12 cellular contexts compared by ENCODE assay signal in the genomic region with DNA sequence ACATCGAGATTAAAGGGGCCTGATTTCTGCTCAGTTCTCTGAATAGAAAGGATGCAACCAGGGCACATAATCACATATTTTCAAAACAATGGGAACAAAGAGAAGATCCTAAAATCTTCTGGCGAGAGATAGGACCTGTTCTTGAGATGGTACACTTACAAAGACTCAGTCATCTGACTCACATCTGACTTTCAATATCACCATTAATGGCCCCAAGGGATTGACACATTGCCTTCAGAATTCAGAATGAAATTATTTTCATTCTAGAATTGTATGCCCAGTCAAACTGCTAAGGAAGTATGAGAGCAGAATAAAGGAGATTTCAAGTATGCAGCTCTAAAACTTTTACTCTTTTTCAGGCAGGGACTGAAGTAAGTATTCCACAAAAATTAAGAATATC.
DNase-seq lines count a peak whose midpoint lies in the region; ATAC-seq lines count a peak whose summit lies in the region.
"Had no signal": no experiment of that assay in that cellular context is flagged by ENCODE, and none has a peak within 500 bp of the region (broad histone marks: within the 10 kb centered on the region; RNA-seq: fewer than 3 reads in every experiment).

No MANE protein-coding gene starts in this region.

- peak; percentile 52 for ATAC-seq in GM18870 (IDR thresholded peaks at IDR 0.05; ENCODE audit: unreplicated experiment)
- ATAC-seq in HG02610 (IDR thresholded peaks at IDR 0.05; ENCODE audit: unreplicated experiment), result peak; percentile 72
- ATAC-seq in GM18519 (IDR thresholded peaks at IDR 0.05; ENCODE audit: low FRiP score, unreplicated experiment), result no peak
- no peak for ATAC-seq in GM18867 (IDR thresholded peaks at IDR 0.05; ENCODE audit: unreplicated experiment)
- ATAC-seq: A549 had no signal

- peak; percentile 55 for DNase-seq in SK-MEL-5 (ENCODE audit: low read depth, low spot score)
- DNase-seq in ACHN, result no peak
- DNase-seq in NOMO-1 (lab: John Stamatoyannopoulos, UW; ENCODE audit: unreplicated experiment in 2 of 2), result no peak
- DNase-seq: Calu3; CD4-positive, alpha-beta memory T cell; DMS 273 treated with DMSO at 0.1 percent for 48 hours; GM23248 had no signal

- in situ Hi-C loops in SK-MEL-5 (cut with HindIII; ENCODE audit: low pct_unique_long_range_greater_than_20kb, low sequenced_read_pairs), result no loop called here
- in situ Hi-C loops in ACHN (cut with HindIII; ENCODE audit: low pct_ligation_motif_present, low pct_unique_long_range_greater_than_20kb, low sequenced_read_pairs), result no loop called here

Comparison
In these comparisons a context has a peak if more than half of its experiments do, and no peak if none do; other contexts are left out.
1. ATAC-seq: peak in GM18870 (single experiment) and HG02610 (single experiment); none in GM18519 (single experiment) and GM18867 (single experiment).